ENCODE assay signal across 22 cellular contexts in genomic region chr15:67534360-67534759, GRCh38.
"Had no signal": no experiment of that assay in that cellular context is flagged by ENCODE, and none has a peak within 500 bp of the region (broad histone marks: within the 10 kb centered on the region; RNA-seq: fewer than 3 reads in every experiment).

No MANE protein-coding gene starts in this region.

- H3K4me1 ChIP-seq: left ventricle myocardium inferior, lower lobe of right lung, right lobe of liver, testis, tibial nerve, upper lobe of right lung, vagina had no signal

- H3K4me1 Mint-ChIP-seq: nephron had no signal

- H3K79me2 ChIP-seq: hepatocyte had no signal

- H3K9me3 Mint-ChIP-seq: memory B cell; nephron; stimulated activated naive B cell treated with anti-CD40 and anti-IgM and Interleukin-4, amounts not matched to agents 10 μg/mL and 1 μg/mL and 100 μg/mL, for 72 hours; stimulated activated naive CD8-positive, alpha-beta T cell treated with anti-CD3 and anti-CD28 coated beads, Interleukin-15, amount 100 ng/mL, for 72 hours had no signal

- H2AFZ ChIP-seq: hepatocyte had no signal

- H3K36me3 Mint-ChIP-seq: memory B cell had no signal

- H3K4me3 Mint-ChIP-seq: memory B cell; nephron; stimulated activated naive B cell treated with anti-CD40 and anti-IgM and Interleukin-4, amounts not matched to agents 10 μg/mL and 1 μg/mL and 100 μg/mL, for 72 hours; stimulated activated naive CD8-positive, alpha-beta T cell treated with anti-CD3 and anti-CD28 coated beads, Interleukin-15, amount 100 ng/mL, for 72 hours had no signal

- H3K9me3 ChIP-seq: left ventricle myocardium inferior, lower lobe of right lung, psoas muscle, right lobe of liver, testis, tibial nerve, upper lobe of right lung, vagina had no signal

- H3K4me3 ChIP-seq: dorsolateral prefrontal cortex, hepatocyte, left ventricle myocardium inferior, lower lobe of right lung, psoas muscle, right lobe of liver, testis, tibial nerve, upper lobe of right lung, vagina had no signal

- DNase-seq: dorsolateral prefrontal cortex; effector CD8-positive, alpha-beta T cell; foreskin melanocyte; head of caudate nucleus; kidney; left cardiac atrium; left ventricle myocardium inferior; lower lobe of right lung; midbrain; psoas muscle; retina; right lobe of liver; stimulated activated CD4-positive, alpha-beta T cell treated with anti-CD3 and anti-CD28 coated beads, Interleukin-4, amount 100 ng/mL, for 1 hour; stimulated activated naive B cell treated with anti-CD40 and anti-IgM and Interleukin-4, amounts not matched to agents 10 μg/mL and 1 μg/mL and 100 μg/mL, for 72 hours; stimulated activated naive CD8-positive, alpha-beta T cell treated with anti-CD3 and anti-CD28 coated beads, Interleukin-15, amount 100 ng/mL, for 72 hours; testis; upper lobe of right lung had no signal

- H3K4me2 ChIP-seq: hepatocyte had no signal

- ATAC-seq: left cardiac atrium; lower lobe of right lung; right lobe of liver; stimulated activated naive B cell treated with anti-CD40 and anti-IgM and Interleukin-4, amounts not matched to agents 10 μg/mL and 1 μg/mL and 100 μg/mL, for 72 hours; stimulated activated naive CD8-positive, alpha-beta T cell treated with anti-CD3 and anti-CD28 coated beads, Interleukin-15, amount 100 ng/mL, for 72 hours; upper lobe of right lung had no signal

- H3K27ac ChIP-seq: dorsolateral prefrontal cortex, hepatocyte, left ventricle myocardium inferior, lower lobe of right lung, psoas muscle, right lobe of liver, testis, tibial nerve, upper lobe of right lung, vagina had no signal

- H3K36me3 ChIP-seq: left ventricle myocardium inferior, lower lobe of right lung, right lobe of liver had no signal

- H3K27me3 Mint-ChIP-seq: stimulated activated naive CD8-positive, alpha-beta T cell treated with anti-CD3 and anti-CD28 coated beads, Interleukin-15, amount 100 ng/mL, for 72 hours had no signal

- H3K27ac Mint-ChIP-seq: memory B cell; nephron; stimulated activated naive B cell treated with anti-CD40 and anti-IgM and Interleukin-4, amounts not matched to agents 10 μg/mL and 1 μg/mL and 100 μg/mL, for 72 hours; stimulated activated naive CD8-positive, alpha-beta T cell treated with anti-CD3 and anti-CD28 coated beads, Interleukin-15, amount 100 ng/mL, for 72 hours had no signal

- H3K27me3 ChIP-seq: dorsolateral prefrontal cortex, hepatocyte, right lobe of liver, testis, tibial nerve, upper lobe of right lung, vagina had no signal
